17 cellular contexts compared by ENCODE assay signal in the genomic region with DNA sequence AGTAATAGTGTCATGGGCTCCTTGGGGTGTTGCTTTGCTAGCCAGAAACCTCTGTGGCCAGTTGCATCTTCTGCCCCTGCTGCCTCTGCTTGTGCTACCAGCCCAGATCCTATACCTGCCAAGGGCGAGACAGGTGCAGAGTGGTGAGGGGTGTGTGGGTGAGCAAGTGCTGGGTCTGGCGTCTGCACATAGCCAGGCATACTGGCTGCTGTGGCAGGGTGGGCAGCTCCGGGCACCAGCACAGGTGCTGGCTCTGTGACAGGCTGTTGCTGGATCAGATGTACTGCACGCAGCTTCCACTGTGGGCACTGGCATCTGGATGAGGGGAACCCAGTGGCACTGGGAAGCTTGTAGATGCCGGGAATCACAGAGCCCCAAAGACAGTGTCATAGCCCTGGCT.
DNase-seq lines count a peak whose midpoint lies in the region; ATAC-seq and TF ChIP-seq lines count a peak whose summit lies in the region.
"Had no signal": no experiment of that assay in that cellular context is flagged by ENCODE, and none has a peak within 500 bp of the region (broad histone marks: within the 10 kb centered on the region; RNA-seq: fewer than 3 reads in every experiment).

No MANE protein-coding gene starts in this region.

- no peak overlapping the region for H3K27ac ChIP-seq in upper lobe of right lung
- H3K27ac ChIP-seq: BLaER1 had no signal

- DNase-seq in natural killer cell treated with Interleukin-12 subunit alpha and Interleukin-12 subunit beta and Interleukin-15 and Interleukin-18, amount 100 ng/mL, for 72 hours (ENCODE audit: low spot score), result no peak
- no peak for DNase-seq in natural killer cell
- DNase-seq in stimulated activated effector memory CD8-positive, alpha-beta T cell treated with anti-CD3 and anti-CD28 coated beads, Interleukin-12 subunit alpha, Interleukin-12 subunit beta, amount 100 ng/mL, for 72 hours (ENCODE audit: low spot score in 2 of 2), result no peak
- DNase-seq in upper lobe of right lung, result no peak
- DNase-seq in HFFc6, result no peak
- DNase-seq in superior temporal gyrus (ENCODE audit: extremely low spot score), result no peak
- DNase-seq: 8988T, Calu3, DMS79 treated with DMSO at 0.1 percent for 48 hours, GOT3, H7 had no signal

- H3K9me3 ChIP-seq in upper lobe of right lung, result no peaks in the 10 kb centered on the region
- H3K9me3 ChIP-seq: BLaER1 had no signal

- TF ChIP-seq CTCF in natural killer cell (IDR thresholded peaks at IDR 0.05) (no peak), upper lobe of right lung (IDR thresholded peaks at IDR 0.05) (no peak), HFFc6 (IDR thresholded peaks at IDR 0.05) (no peak)

- H3K9me3 Mint-ChIP-seq in natural killer cell treated with Interleukin-12 subunit alpha and Interleukin-12 subunit beta and Interleukin-15 and Interleukin-18, amount 100 ng/mL, for 72 hours, result peaks cover 8% of the 10 kb centered on the region
- H3K9me3 Mint-ChIP-seq in natural killer cell, result peaks cover 5 to 9% of the 10 kb centered on the region in 2 donors
- H3K9me3 Mint-ChIP-seq in stimulated activated effector memory CD8-positive, alpha-beta T cell treated with anti-CD3 and anti-CD28 coated beads, Interleukin-12 subunit alpha, Interleukin-12 subunit beta, amount 100 ng/mL, for 72 hours, result peaks cover 6% of the 10 kb centered on the region
- peaks cover 79% of the 10 kb centered on the region for H3K9me3 Mint-ChIP-seq in HFFc6

- no peak overlapping the region for H3K4me3 Mint-ChIP-seq in natural killer cell treated with Interleukin-12 subunit alpha and Interleukin-12 subunit beta and Interleukin-15 and Interleukin-18, amount 100 ng/mL, for 72 hours
- H3K4me3 Mint-ChIP-seq in natural killer cell, result no peak overlapping the region
- H3K4me3 Mint-ChIP-seq in stimulated activated effector memory CD8-positive, alpha-beta T cell treated with anti-CD3 and anti-CD28 coated beads, Interleukin-12 subunit alpha, Interleukin-12 subunit beta, amount 100 ng/mL, for 72 hours, result no peak overlapping the region
- H3K4me3 Mint-ChIP-seq in HFFc6, result no peak overlapping the region
- H3K4me3 Mint-ChIP-seq: CD14-positive monocyte; CD4-positive, alpha-beta memory T cell had no signal

- ATAC-seq in natural killer cell treated with Interleukin-12 subunit alpha and Interleukin-12 subunit beta and Interleukin-15 and Interleukin-18, amount 100 ng/mL, for 72 hours, result peak; percentile 45 to 57
- ATAC-seq in natural killer cell (no peak), upper lobe of right lung (peak; percentile 20), HG03175 (IDR thresholded peaks at IDR 0.05; ENCODE audit: unreplicated experiment) (no peak)
- peak; percentile 37 for ATAC-seq in stimulated activated effector memory CD8-positive, alpha-beta T cell treated with anti-CD3 and anti-CD28 coated beads, Interleukin-12 subunit alpha, Interleukin-12 subunit beta, amount 100 ng/mL, for 72 hours
- ATAC-seq: GM12878, HCT116 had no signal

- H3K4me3 ChIP-seq in upper lobe of right lung, result no peak overlapping the region
- H3K4me3 ChIP-seq: BLaER1, GM12878 had no signal

- no peaks in the 10 kb centered on the region for H3K27me3 ChIP-seq in upper lobe of right lung
- H3K27me3 ChIP-seq: BLaER1 had no signal

- H3K36me3 Mint-ChIP-seq in natural killer cell treated with Interleukin-12 subunit alpha and Interleukin-12 subunit beta and Interleukin-15 and Interleukin-18, amount 100 ng/mL, for 72 hours, result no peaks in the 10 kb centered on the region
- H3K36me3 Mint-ChIP-seq in natural killer cell (no peaks in the 10 kb centered on the region), HFFc6 (ENCODE audit: low read depth) (peaks cover 8% of the 10 kb centered on the region)
- H3K36me3 Mint-ChIP-seq in stimulated activated effector memory CD8-positive, alpha-beta T cell treated with anti-CD3 and anti-CD28 coated beads, Interleukin-12 subunit alpha, Interleukin-12 subunit beta, amount 100 ng/mL, for 72 hours, result no peaks in the 10 kb centered on the region
- H3K36me3 Mint-ChIP-seq: CD14-positive monocyte; CD4-positive, alpha-beta memory T cell had no signal

- no peak overlapping the region for H3K27ac Mint-ChIP-seq in natural killer cell treated with Interleukin-12 subunit alpha and Interleukin-12 subunit beta and Interleukin-15 and Interleukin-18, amount 100 ng/mL, for 72 hours
- H3K27ac Mint-ChIP-seq in natural killer cell (no peak overlapping the region), HFFc6 (no peak overlapping the region)
- H3K27ac Mint-ChIP-seq in stimulated activated effector memory CD8-positive, alpha-beta T cell treated with anti-CD3 and anti-CD28 coated beads, Interleukin-12 subunit alpha, Interleukin-12 subunit beta, amount 100 ng/mL, for 72 hours, result no peak overlapping the region
- H3K27ac Mint-ChIP-seq: CD14-positive monocyte; CD4-positive, alpha-beta memory T cell had no signal

- no peaks in the 10 kb centered on the region for H3K4me1 ChIP-seq in upper lobe of right lung

- no peaks in the 10 kb centered on the region for H3K27me3 Mint-ChIP-seq in natural killer cell treated with Interleukin-12 subunit alpha and Interleukin-12 subunit beta and Interleukin-15 and Interleukin-18, amount 100 ng/mL, for 72 hours
- H3K27me3 Mint-ChIP-seq in natural killer cell (ENCODE audit: low read depth in 2 of 2), result no peaks in the 10 kb centered on the region
- no peaks in the 10 kb centered on the region for H3K27me3 Mint-ChIP-seq in HFFc6 (ENCODE audit: insufficient read depth)
- H3K27me3 Mint-ChIP-seq: CD4-positive, alpha-beta memory T cell had no signal

- H3K4me1 Mint-ChIP-seq in natural killer cell treated with Interleukin-12 subunit alpha and Interleukin-12 subunit beta and Interleukin-15 and Interleukin-18, amount 100 ng/mL, for 72 hours (ENCODE audit: low read depth in 2 of 2), result no peaks in the 10 kb centered on the region
- no peaks in the 10 kb centered on the region for H3K4me1 Mint-ChIP-seq in natural killer cell
- H3K4me1 Mint-ChIP-seq in stimulated activated effector memory CD8-positive, alpha-beta T cell treated with anti-CD3 and anti-CD28 coated beads, Interleukin-12 subunit alpha, Interleukin-12 subunit beta, amount 100 ng/mL, for 72 hours, result no peaks in the 10 kb centered on the region
- H3K4me1 Mint-ChIP-seq in HFFc6 (ENCODE audit: low read depth), result no peaks in the 10 kb centered on the region
- H3K4me1 Mint-ChIP-seq: CD14-positive monocyte; CD4-positive, alpha-beta memory T cell had no signal

- intact Hi-C loops in natural killer cell (cut with micrococcal nuclease), result no loop called here
- intact Hi-C loops in upper lobe of right lung (cut with DNase I), result no loop called here

- no peaks in the 10 kb centered on the region for H3K36me3 ChIP-seq in upper lobe of right lung
- H3K36me3 ChIP-seq: BLaER1 had no signal

Comparison
In these comparisons a context has a peak if more than half of its experiments do, and no peak if none do; other contexts are left out.
1. ATAC-seq: peak in natural killer cell treated with Interleukin-12 subunit alpha and Interleukin-12 subunit beta and Interleukin-15 and Interleukin-18, amount 100 ng/mL, for 72 hours (2 of 2), stimulated activated effector memory CD8-positive, alpha-beta T cell treated with anti-CD3 and anti-CD28 coated beads, Interleukin-12 subunit alpha, Interleukin-12 subunit beta, amount 100 ng/mL, for 72 hours (single experiment) and upper lobe of right lung (single experiment); none in natural killer cell (0 of 3) and HG03175 (single experiment).